In the genomic region with DNA sequence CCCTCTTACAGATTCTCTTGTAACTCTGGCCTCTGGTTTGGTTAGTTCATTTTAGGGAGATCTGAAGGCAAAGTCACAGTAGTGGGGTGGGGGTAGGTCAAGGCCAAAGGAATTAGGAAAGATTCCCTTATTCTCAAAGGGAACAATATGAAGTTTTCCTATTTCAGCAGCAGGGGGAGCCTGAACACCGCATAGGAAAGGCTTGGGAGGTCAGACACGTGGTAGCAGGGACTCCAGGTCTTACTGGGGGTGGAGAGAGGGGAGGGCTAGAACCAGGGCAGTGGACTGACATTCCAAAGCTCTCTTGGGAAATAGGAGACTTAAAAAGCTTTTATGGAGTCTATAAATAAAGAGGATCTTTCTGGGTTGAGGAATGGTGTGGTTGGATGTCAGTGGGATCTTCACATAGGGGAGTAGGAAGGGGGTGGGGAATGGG, we compare ENCODE assay signal across 8 cellular contexts. TPM values are rescaled to one million over a fixed set of nuclear protein-coding genes. Genes with fewer than 3 reads are reported as not detected.
A peak's percentile ranks its signal among the peaks of the same experiment; 100 is the strongest.
DNase-seq lines count a peak whose midpoint lies in the region; ATAC-seq and TF ChIP-seq lines count a peak whose summit lies in the region.

No MANE protein-coding gene starts in this region.

- H3K18ac ChIP-seq in neuronal stem cell (ENCODE audit: low read length) = no peak overlapping the region

- H2BK12ac ChIP-seq in neuronal stem cell (ENCODE audit: low read length) = no peak overlapping the region

- H4K8ac ChIP-seq in neuronal stem cell (ENCODE audit: low read depth, low read length) = no peak overlapping the region

- H3K27ac ChIP-seq in DND-41 (ENCODE audit: low read length) (peak overlapping the region; percentile 75), neuronal stem cell (replicated peaks; ENCODE audit: low read length) (no peak overlapping the region), upper lobe of left lung (peak overlapping the region; percentile 12 to 95 (median 88))

- 0 out of 2 replicates have a peak, but pooled peaks have one; percentile 28 for TF ChIP-seq POLR2A in Raji (IDR thresholded peaks at IDR 0.05; ENCODE audit: insufficient read depth, low read depth, low read length)
- no peak for TF ChIP-seq POLR2A in upper lobe of left lung (IDR thresholded peaks at IDR 0.05)

- no peak overlapping the region for H2BK120ac ChIP-seq in neuronal stem cell (ENCODE audit: low read depth, low read length)

- no peak overlapping the region for H2BK5ac ChIP-seq in neuronal stem cell (ENCODE audit: low read length)

- no peak overlapping the region for H3K23ac ChIP-seq in neuronal stem cell (ENCODE audit: low read depth, low read length, poor library complexity)

- H3K4me1 ChIP-seq in DND-41 (ENCODE audit: insufficient read depth, low read length) (peaks cover 38% of the 10 kb centered on the region), neuronal stem cell (ENCODE audit: control insufficient read depth in 2 of 2, insufficient read depth in 1 of 2, low read depth in 1 of 2, low read length in 2 of 2) (peaks cover 6 to 16% of the 10 kb centered on the region in 2 donors), upper lobe of left lung (peaks cover 16 to 35% (median 29%) of the 10 kb centered on the region in 4 donors)

- TF ChIP-seq CTCF in DND-41 (IDR thresholded peaks at IDR 0.05; ENCODE audit: borderline replicate concordance, extremely low read depth, low read length, poor library complexity, severe bottlenecking) (peak; percentile 87), upper lobe of left lung (IDR thresholded peaks at IDR 0.05) (peak; percentile 70 to 88 (median 80))

- no peaks in the 10 kb centered on the region for H3K27me3 ChIP-seq in DND-41 (ENCODE audit: insufficient read depth, low read length, poor library complexity)
- H3K27me3 ChIP-seq in neuronal stem cell (ENCODE audit: control insufficient read depth in 3 of 3, insufficient read depth in 3 of 3, low read depth in 1 of 3, low read length in 3 of 3) = no peaks in the 10 kb centered on the region
- no peaks in the 10 kb centered on the region for H3K27me3 ChIP-seq in upper lobe of left lung

- H3K4me3 ChIP-seq in DND-41 (ENCODE audit: low read depth in 1 of 2, low read length in 2 of 2) (peak overlapping the region; percentile 45 to 79), neuronal stem cell (ENCODE audit: low read length in 2 of 2) (peak overlapping the region in 1 of 2 donors; percentile 75), upper lobe of left lung (peak overlapping the region in 3 of 4 donors; percentile 68 to 86 (median 75))

- TF ChIP-seq EP300 in upper lobe of left lung (IDR thresholded peaks at IDR 0.05) = no peak

- no CpG with 5 or more reads among the region's 2 CpGs for WGBS in neuronal stem cell (ENCODE audit: extremely low coverage in 2 of 2, insufficient read length in 2 of 2, insufficient replicate concordance in 1 of 2), 2 donors
- 0% methylated on average over 2 of the region's 2 CpGs for WGBS in upper lobe of left lung, 2 donors

- ATAC-seq in DND-41 (ENCODE audit: insufficient read depth, low read depth) (peak; percentile 15; the same call in 2 of the 3 replicates), upper lobe of left lung (ENCODE audit: low FRiP score in 2 of 2) (peak; percentile 63 to 85), HG02884 (IDR thresholded peaks at IDR 0.05; ENCODE audit: unreplicated experiment) (no peak)
- ATAC-seq in activated naive CD4-positive, alpha-beta T cell treated with anti-CD3 and anti-CD28 coated beads, Interleukin-2, amount 50 U/mL, for 72 hours = no peak

- 0 out of 2 replicates have a peak, but pooled peaks cover 2% of the 10 kb centered on the region for H4K20me1 ChIP-seq in DND-41 (ENCODE audit: insufficient read depth, low read length)

- H2BK15ac ChIP-seq in neuronal stem cell (ENCODE audit: low read length) = no peak overlapping the region

- peak overlapping the region; percentile 78 for H3K9ac ChIP-seq in DND-41 (ENCODE audit: low read depth, low read length)
- H3K9ac ChIP-seq in neuronal stem cell (ENCODE audit: low read depth, low read length, poor library complexity) = no peak overlapping the region

- H3K9me3 ChIP-seq in DND-41 (ENCODE audit: insufficient read depth, low read length, severe bottlenecking) (no peaks in the 10 kb centered on the region), neuronal stem cell (replicated peaks in 1 of 2; ENCODE audit: control insufficient read depth in 2 of 2, insufficient read depth in 1 of 2, low read depth in 1 of 2, low read length in 2 of 2) (peaks cover 0 to 7% of the 10 kb centered on the region in 2 donors), upper lobe of left lung (no peaks in the 10 kb centered on the region)

- peaks cover 51% of the 10 kb centered on the region for H3K36me3 ChIP-seq in DND-41 (ENCODE audit: insufficient read depth, low read length)
- H3K36me3 ChIP-seq in neuronal stem cell (replicated peaks in 1 of 2; ENCODE audit: control insufficient read depth in 2 of 2, insufficient read depth in 2 of 2, low read length in 2 of 2) = peaks cover 19 to 42% of the 10 kb centered on the region in 2 donors
- peaks cover 9 to 27% (median 14%) of the 10 kb centered on the region in 4 donors for H3K36me3 ChIP-seq in upper lobe of left lung

- peaks cover 19 to 31% of the 10 kb centered on the region in 2 donors for H3K36me3 Mint-ChIP-seq in activated naive CD4-positive, alpha-beta T cell treated with anti-CD3 and anti-CD28 coated beads, Interleukin-2, amount 50 U/mL, for 72 hours

- no peaks in the 10 kb centered on the region for H3K9me3 Mint-ChIP-seq in activated naive CD4-positive, alpha-beta T cell treated with anti-CD3 and anti-CD28 coated beads, Interleukin-2, amount 50 U/mL, for 72 hours

- H3K4me2 ChIP-seq in DND-41 (ENCODE audit: insufficient read depth, low read length) (peak overlapping the region; percentile 97), neuronal stem cell (ENCODE audit: insufficient read depth, low read length, poor library complexity, severe bottlenecking) (no peak overlapping the region)

- H4K91ac ChIP-seq in neuronal stem cell (ENCODE audit: low read depth, low read length, poor library complexity) = no peak overlapping the region

- H3K27ac Mint-ChIP-seq in activated naive CD4-positive, alpha-beta T cell treated with anti-CD3 and anti-CD28 coated beads, Interleukin-2, amount 50 U/mL, for 72 hours = peak overlapping the region; percentile 96 to 100

- H3K79me2 ChIP-seq in DND-41 (ENCODE audit: insufficient read depth, low read length) = peaks cover 64% of the 10 kb centered on the region

- H2AK5ac ChIP-seq in neuronal stem cell (ENCODE audit: low read depth, low read length) = no peak overlapping the region

- peak; percentile 75 for DNase-seq in DND-41
- DNase-seq in M059J (ENCODE audit: low read depth) = peak; percentile 89
- peak in 1 of 2 donors; percentile 64 for DNase-seq in activated naive CD4-positive, alpha-beta T cell treated with anti-CD3 and anti-CD28 coated beads, Interleukin-2, amount 50 U/mL, for 72 hours (ENCODE audit: low spot score in 2 of 2)
- DNase-seq in germinal center (ENCODE audit: low spot score) = peak; percentile 61
- peak; percentile 72 for DNase-seq in neuronal stem cell (ENCODE audit: low spot score)
- DNase-seq in upper lobe of left lung = peak in 1 of 2 donors; percentile 84

- H2AFZ ChIP-seq in DND-41 (ENCODE audit: low read depth, low read length) (no peak overlapping the region), neuronal stem cell (ENCODE audit: low read length) (no peak overlapping the region)

- no peak overlapping the region for H3K14ac ChIP-seq in neuronal stem cell (ENCODE audit: low read length)

- H3K4ac ChIP-seq in neuronal stem cell (ENCODE audit: low read length) = no peak overlapping the region

- H3K79me1 ChIP-seq in neuronal stem cell (ENCODE audit: low read depth, low read length) = no peaks in the 10 kb centered on the region

RNA-seq across cellular contexts. Expression of a gene that starts 1.3 kb away (rescaled TPM):
- total RNA-seq in M059J (2014; rRNA removed; shearing (Covaris generic)) = 1.4 and 2.1 TPM in 2 replicates
- 10 to 100 TPM in 1 of 2 donors, 1 to 10 TPM in 1; 7.1 to 15.0 TPM for total RNA-seq in activated naive CD4-positive, alpha-beta T cell treated with anti-CD3 and anti-CD28 coated beads, Interleukin-2, amount 50 U/mL, for 72 hours
- 3.9 TPM for polyA plus RNA-seq in neuronal stem cell (2013, experiment 1 of 2)
- 3.9 TPM for polyA plus RNA-seq in neuronal stem cell (2013, experiment 2 of 2)
- 10 to 100 TPM in 2 of 6 donors, 1 to 10 TPM in 4; 2.1 to 22.0 (median 6.4) TPM for total RNA-seq in upper lobe of left lung

RNA-seq across cellular contexts. Expression of a gene that starts 2.9 kb away (rescaled TPM):
- 2,885 and 2,938 TPM in 2 replicates for total RNA-seq in M059J (2014; rRNA removed; shearing (Covaris generic))
- total RNA-seq in activated naive CD4-positive, alpha-beta T cell treated with anti-CD3 and anti-CD28 coated beads, Interleukin-2, amount 50 U/mL, for 72 hours = 1,000 to 10,000 TPM; 5,050 to 5,339 TPM
- polyA plus RNA-seq in neuronal stem cell (2013, experiment 1 of 2) = 16,336 TPM
- polyA plus RNA-seq in neuronal stem cell (2013, experiment 2 of 2) = 16,107 TPM
- total RNA-seq in upper lobe of left lung = 1,000 to 10,000 TPM; 1,377 to 3,349 (median 3,110) TPM

RNA-seq across cellular contexts. Expression of a gene that starts 8.7 kb away (rescaled TPM):
- 86.5 and 117 TPM in 2 replicates for total RNA-seq in M059J (2014; rRNA removed; shearing (Covaris generic))
- 100 to 1,000 TPM; 159 to 197 TPM for total RNA-seq in activated naive CD4-positive, alpha-beta T cell treated with anti-CD3 and anti-CD28 coated beads, Interleukin-2, amount 50 U/mL, for 72 hours
- 33.2 TPM for polyA plus RNA-seq in neuronal stem cell (2013, experiment 1 of 2)
- polyA plus RNA-seq in neuronal stem cell (2013, experiment 2 of 2) = 33.3 TPM
- total RNA-seq in upper lobe of left lung = 100 to 1,000 TPM in 5 of 6 donors, 10 to 100 TPM in 1; 73.9 to 132 (median 112) TPM

RNA-seq across cellular contexts. Expression of a gene that starts 15.0 kb away (rescaled TPM):
- total RNA-seq in M059J (2014; rRNA removed; shearing (Covaris generic)) = 134 and 184 TPM in 2 replicates
- 100 to 1,000 TPM; 224 to 356 TPM for total RNA-seq in activated naive CD4-positive, alpha-beta T cell treated with anti-CD3 and anti-CD28 coated beads, Interleukin-2, amount 50 U/mL, for 72 hours
- 191 TPM for polyA plus RNA-seq in neuronal stem cell (2013, experiment 1 of 2)
- 193 TPM for polyA plus RNA-seq in neuronal stem cell (2013, experiment 2 of 2)
- total RNA-seq in upper lobe of left lung = 100 to 1,000 TPM in 1 of 6 donors, 10 to 100 TPM in 5; 36.7 to 103 (median 70.7) TPM

RNA-seq across cellular contexts. Expression of a gene that starts 33.0 kb away (rescaled TPM):
- 84.5 and 88.7 TPM in 2 replicates for total RNA-seq in M059J (2014; rRNA removed; shearing (Covaris generic))
- 100 to 1,000 TPM in 1 of 2 donors, 10 to 100 TPM in 1; 99.7 to 112 TPM for total RNA-seq in activated naive CD4-positive, alpha-beta T cell treated with anti-CD3 and anti-CD28 coated beads, Interleukin-2, amount 50 U/mL, for 72 hours
- polyA plus RNA-seq in neuronal stem cell (2013, experiment 1 of 2) = 232 TPM
- polyA plus RNA-seq in neuronal stem cell (2013, experiment 2 of 2) = 230 TPM
- 10 to 100 TPM; 10.5 to 38.4 (median 29.1) TPM for total RNA-seq in upper lobe of left lung

Comparison
In these comparisons a context has a peak if more than half of its experiments do, and no peak if none do; other contexts are left out.
1. ATAC-seq: peak in DND-41 (single experiment) and upper lobe of left lung (2 of 2); none in activated naive CD4-positive, alpha-beta T cell treated with anti-CD3 and anti-CD28 coated beads, Interleukin-2, amount 50 U/mL, for 72 hours (0 of 2) and HG02884 (single experiment).